20 cellular contexts compared by ENCODE assay signal in the genomic region with DNA sequence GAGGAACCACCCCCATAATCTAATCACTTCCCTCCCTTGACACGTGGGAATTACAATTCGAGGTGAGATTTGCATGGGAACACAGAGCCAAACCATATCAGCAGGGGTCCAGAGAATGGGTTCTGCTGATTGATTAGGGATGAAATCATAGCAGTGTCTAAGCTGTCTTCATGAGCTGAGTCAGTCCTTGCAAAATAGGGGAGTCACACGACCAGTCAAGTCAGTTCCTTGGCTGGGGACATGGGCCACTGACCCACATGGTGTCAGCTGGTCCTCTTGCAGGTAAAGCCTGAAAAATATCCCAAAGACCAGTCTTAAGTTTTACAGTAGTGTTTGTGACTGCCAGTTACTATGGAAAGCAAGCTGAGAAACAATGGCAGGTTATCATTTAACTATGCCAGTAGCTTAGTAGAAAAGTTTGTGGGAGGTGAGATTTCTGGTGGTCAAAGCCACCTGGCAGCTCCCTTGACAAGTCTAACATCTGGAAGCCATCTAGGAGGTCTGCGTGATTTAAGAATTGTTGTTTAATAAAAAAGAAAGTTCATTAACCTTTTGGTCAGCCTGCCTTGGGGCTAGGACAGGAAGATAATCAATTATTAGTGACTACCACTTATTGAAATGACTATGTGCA. TPM values are rescaled to one million over a fixed set of nuclear protein-coding genes. Genes with fewer than 3 reads are reported as not detected.
DNase-seq lines count a peak whose midpoint lies in the region; ATAC-seq and TF ChIP-seq lines count a peak whose summit lies in the region.
"Had no signal": no experiment of that assay in that cellular context is flagged by ENCODE, and none has a peak within 500 bp of the region (broad histone marks: within the 10 kb centered on the region; RNA-seq: fewer than 3 reads in every experiment).

No MANE protein-coding gene starts in this region.

- no peak for TF ChIP-seq POLR2A in spleen (IDR thresholded peaks at IDR 0.05)

- H3K27me3 ChIP-seq in spleen (replicated peaks in 1 of 7) (no peaks in the 10 kb centered on the region), BE2C (no peaks in the 10 kb centered on the region)
- H3K27me3 ChIP-seq: adrenal gland, neural progenitor cell, testis had no signal

- TF ChIP-seq CTCF in spleen (IDR thresholded peaks at IDR 0.05 in 8 of 11, conservative IDR thresholded peaks at IDR 0.05 in 3 of 11) = no peak
- TF ChIP-seq CTCF in BE2C (IDR thresholded peaks at IDR 0.05; ENCODE audit: low read depth, low read length) = no peak

- ATAC-seq in GM19025 (IDR thresholded peaks at IDR 0.05; ENCODE audit: low read depth, unreplicated experiment) = peak; percentile 75
- peak; percentile 47 for ATAC-seq in HG02623 (IDR thresholded peaks at IDR 0.05; ENCODE audit: unreplicated experiment)
- peak; percentile 84 for ATAC-seq in HG03354 (IDR thresholded peaks at IDR 0.05; ENCODE audit: poor library complexity, severe bottlenecking, unreplicated experiment)
- ATAC-seq in GM21390 (IDR thresholded peaks at IDR 0.05; ENCODE audit: unreplicated experiment) = no peak
- no peak for ATAC-seq in GM18519 (IDR thresholded peaks at IDR 0.05; ENCODE audit: low FRiP score, unreplicated experiment)
- ATAC-seq: esophagus mucosa, left lobe of liver, mucosa of descending colon, Panc1, psoas muscle had no signal

- peaks cover 0 to 50% (median 31%) of the 10 kb centered on the region in 8 donors for H3K9me3 ChIP-seq in spleen
- H3K9me3 ChIP-seq in BE2C = no peaks in the 10 kb centered on the region
- H3K9me3 ChIP-seq: adrenal gland, mucosa of descending colon, psoas muscle, testis had no signal

- H3K27ac ChIP-seq in spleen = no peak overlapping the region
- H3K27ac ChIP-seq: adrenal gland, neural progenitor cell, psoas muscle, testis had no signal

- no peaks in the 10 kb centered on the region for H3K4me1 ChIP-seq in spleen
- no peaks in the 10 kb centered on the region for H3K4me1 ChIP-seq in BE2C
- H3K4me1 ChIP-seq: adrenal gland, neural progenitor cell, psoas muscle, testis had no signal

- WGBS in spleen, 5 donors = 50 to 66% (median 53%) methylated on average over 4 of the region's 4 CpGs

- H3K36me3 ChIP-seq in spleen = no peaks in the 10 kb centered on the region
- H3K36me3 ChIP-seq in BE2C = no peaks in the 10 kb centered on the region
- H3K36me3 ChIP-seq: adrenal gland, neural progenitor cell had no signal

- intact Hi-C loops in spleen (cut with DNase I; ENCODE audit: low total_unique reads) = no loop called here

- DNase-seq in spleen (peak; percentile 22), BE2C (no peak)
- DNase-seq: activated CD4-positive, CD25-positive, alpha-beta regulatory T cell treated with anti-CD3 and anti-CD28 coated beads, Interleukin-2, amount 50 U/mL, for 72 hours; adrenal gland; caudate nucleus; HFFc6; mucosa of descending colon; NCI-H1105 treated with DMSO at 0.1 percent for 48 hours; psoas muscle; stimulated activated CD4-positive, alpha-beta T cell treated with anti-CD3 and anti-CD28 coated beads, Interleukin-12 subunit alpha, Interleukin-12 subunit beta, amount 100 ng/mL, for 4 hours; testis had no signal

- no peak overlapping the region for H3K4me3 ChIP-seq in spleen
- no peak overlapping the region for H3K4me3 ChIP-seq in BE2C (ENCODE audit: low read depth, low read length)
- H3K4me3 ChIP-seq: adrenal gland, mucosa of descending colon, neural progenitor cell, psoas muscle, testis had no signal

RNA-seq across cellular contexts. Expression of a gene that starts 15.7 kb away (rescaled TPM):
- 10 to 100 TPM; 26.2 to 45.4 (median 31.3) TPM for total RNA-seq in spleen
- 10 to 100 TPM; 28.4 to 37.0 (median 36.7) TPM for polyA plus RNA-seq in spleen
- polyA plus RNA-seq in BE2C (2012; ENCODE audit: insufficient read depth, insufficient read length, low read depth) = 3.0 TPM

Comparison
In these comparisons a context has a peak if more than half of its experiments do, and no peak if none do; other contexts are left out.
1. ATAC-seq: peak in GM19025 (single experiment), HG02623 (single experiment) and HG03354 (single experiment); none in GM21390 (single experiment) and GM18519 (single experiment).